Comparison of ENCODE assay signal across 18 cellular contexts in genomic region chr9:116027511-116027910, GRCh38.
DNase-seq lines count a peak whose midpoint lies in the region; ATAC-seq, FAIRE-seq and TF ChIP-seq lines count a peak whose summit lies in the region.
"Had no signal": no experiment of that assay in that cellular context is flagged by ENCODE, and none has a peak within 500 bp of the region (broad histone marks: within the 10 kb centered on the region; RNA-seq: fewer than 3 reads in every experiment).

No MANE protein-coding gene starts in this region.

- no peaks in the 10 kb centered on the region for H3K79me1 ChIP-seq in IMR-90 (ENCODE audit: low read depth in 1 of 2, low read length in 2 of 2)

- no CpG with 5 or more reads among the region's 1 CpG for WGBS in IMR-90 (ENCODE audit: extremely low coverage in 2 of 2, insufficient read length in 1 of 2), 2 experiments

- no peaks in the 10 kb centered on the region for H3K36me3 ChIP-seq in IMR-90 (ENCODE audit: control insufficient read depth, insufficient read depth, low read length)
- no peaks in the 10 kb centered on the region for H3K36me3 ChIP-seq in bronchial epithelial cell (ENCODE audit: control insufficient read depth, insufficient read depth, low read length)

- FAIRE-seq in bronchial epithelial cell (lab: Jason Lieb, UNC), result no peak

- H4K20me1 ChIP-seq in IMR-90 (ENCODE audit: insufficient read depth, low read length), result no peaks in the 10 kb centered on the region

- in situ Hi-C loops in IMR-90 (cut with MboI; ENCODE audit: low sequenced_read_pairs), result no loop called here

- H2BK15ac ChIP-seq in IMR-90 (ENCODE audit: low read depth, low read length), result peak overlapping the region; percentile 66; the same call in 1 of the 3 replicates

- peak overlapping the region; percentile 100 for H4K5ac ChIP-seq in IMR-90 (ENCODE audit: low read depth, low read length)

- peak overlapping the region; percentile 87; the same call in 1 of the 2 replicates for H3K4ac ChIP-seq in IMR-90 (ENCODE audit: low read depth, low read length)

- no peak overlapping the region for H3K4me3 ChIP-seq in AG10803 (ENCODE audit: low read length)
- H3K4me3 ChIP-seq in IMR-90 (ENCODE audit: insufficient read depth, low read depth, low read length), result no peak overlapping the region
- no peak overlapping the region for H3K4me3 ChIP-seq in bronchial epithelial cell (ENCODE audit: low read depth, low read length)

- no peak for TF ChIP-seq POLR2A in IMR-90 (IDR thresholded peaks at IDR 0.05; ENCODE audit: low read depth, low read length)

- H2AK9ac ChIP-seq in IMR-90 (replicated peaks; ENCODE audit: low read depth, low read length, poor library complexity), result no peak overlapping the region

- H3K23ac ChIP-seq in IMR-90 (ENCODE audit: low read depth, low read length), result peak overlapping the region; percentile 88; the same call in 1 of the 2 replicates

- peaks cover 5% of the 10 kb centered on the region for H3K4me1 ChIP-seq in IMR-90 (ENCODE audit: control insufficient read depth, insufficient read depth, low read length)

- peak; percentile 81 for DNase-seq in AG10803 (ENCODE audit: low read depth)
- DNase-seq in IMR-90, result peak; percentile 92
- peak; percentile 72 for DNase-seq in bronchial epithelial cell (ENCODE audit: low read depth)
- peak; percentile 72 for DNase-seq in myocyte (ENCODE audit: low read depth)
- DNase-seq in globus pallidus (ENCODE audit: low spot score), result no peak
- no peak for DNase-seq in epidermal melanocyte (ENCODE audit: insufficient read length, low spot score)
- DNase-seq: activated CD8-positive, alpha-beta memory T cell treated with anti-CD3 and anti-CD28 coated beads, Interleukin-2, amount 50 U/mL, for 4 hours; activated naive CD8-positive, alpha-beta T cell treated with anti-CD3 and anti-CD28 coated beads, Interleukin-2, amount 10 ng/mL, durations not matched to agents 7 days and 5 days; CD8-positive, alpha-beta T cell; effector CD8-positive, alpha-beta T cell; hypothalamus; NCI-H1436; NCI-H748 treated with DMSO at 0.1 percent for 48 hours; posterior cingulate gyrus; SIG-M5; stimulated activated CD4-positive, alpha-beta T cell treated with anti-CD3 and anti-CD28 coated beads, Interleukin-2, amount 100 ng/mL, for 24 hours had no signal

- dilution Hi-C loops in IMR-90 (cut with HindIII; ENCODE audit: low sequenced_read_pairs, unreplicated experiment), result no loop called here

- no peaks in the 10 kb centered on the region for H3K9me1 ChIP-seq in IMR-90 (ENCODE audit: insufficient read depth, low read length)

- peaks cover 11% of the 10 kb centered on the region for H3K9me3 ChIP-seq in IMR-90 (ENCODE audit: control insufficient read depth, insufficient read depth, low read length)

- no peak for TF ChIP-seq RAD21 in IMR-90 (IDR thresholded peaks at IDR 0.05; ENCODE audit: low read length)

- no peak overlapping the region for H2AK5ac ChIP-seq in IMR-90 (ENCODE audit: low read depth, low read length)

- peak overlapping the region; percentile 88 for H4K91ac ChIP-seq in IMR-90 (ENCODE audit: insufficient read depth, low read depth, low read length)

- H2BK5ac ChIP-seq in IMR-90 (ENCODE audit: low read depth, low read length, poor library complexity, severe bottlenecking), result peak overlapping the region; percentile 100

- peak overlapping the region; percentile 99 for H2BK120ac ChIP-seq in IMR-90 (ENCODE audit: low read depth, low read length)

- no peak for TF ChIP-seq CTCF in AG10803 (conservative IDR thresholded peaks at IDR 0.05; ENCODE audit: low read length)
- no peak for TF ChIP-seq CTCF in IMR-90 (conservative IDR thresholded peaks at IDR 0.05; ENCODE audit: low read depth, low read length)
- TF ChIP-seq CTCF in bronchial epithelial cell (IDR thresholded peaks at IDR 0.05; ENCODE audit: insufficient read depth, low read length, severe bottlenecking), result no peak

- ATAC-seq in IMR-90 (ENCODE audit: low read depth) (peak; percentile 95), HG02678 (IDR thresholded peaks at IDR 0.05; ENCODE audit: unreplicated experiment) (no peak), HG03378 (IDR thresholded peaks at IDR 0.05; ENCODE audit: unreplicated experiment) (no peak)
- ATAC-seq: CD8-positive, alpha-beta T cell had no signal

- CTCF ChIA-PET in IMR-90 (lab: Yijun Ruan, JAX), result interaction anchor here (1.0 kb wide), 1 partner anchor 125 kb away, joined by 3 read pairs; no protein-coding TSS in a partner anchor

- no peak overlapping the region; the same call in 1 of the 2 replicates for H3K4me2 ChIP-seq in IMR-90 (ENCODE audit: low read depth, low read length)

- intact Hi-C loops in IMR-90 (cut with micrococcal nuclease), result loop anchor here (1.0 to 5.0 kb wide), 2 partner anchors 125 to 435 kb away; no protein-coding TSS in a partner anchor

- H3K18ac ChIP-seq in IMR-90 (ENCODE audit: low read depth, low read length), result peak overlapping the region; percentile 100

- POLR2A ChIA-PET in IMR-90 (lab: Charles Lee; ENCODE audit: unreplicated experiment), result interaction anchor here (0.8 to 1.4 kb wide), 2 partner anchors 83 to 125 kb away, joined by 4 to 7 read pairs; no protein-coding TSS in a partner anchor

- peak overlapping the region; percentile 97 for H3K27ac ChIP-seq in IMR-90 (ENCODE audit: insufficient read depth, low read length)

- H3K56ac ChIP-seq in IMR-90 (ENCODE audit: extremely low read depth, insufficient read depth, low read length), result peak overlapping the region; percentile 49; the same call in 1 of the 2 replicates

- BruUV-seq in IMR-90 (replicated peaks; lab: Mats Ljungman, UMichigan), result no TSS peak

- peak overlapping the region; percentile 96 for H2BK20ac ChIP-seq in IMR-90 (ENCODE audit: low read depth, low read length)

- no peak overlapping the region for H2AFZ ChIP-seq in IMR-90 (replicated peaks; ENCODE audit: low read length, poor library complexity)

- H4K8ac ChIP-seq in IMR-90 (ENCODE audit: low read depth in 2 of 2, low read length in 2 of 2), result peak overlapping the region; percentile 86 to 93

- H3K14ac ChIP-seq in IMR-90 (replicated peaks; ENCODE audit: low read depth, low read length), result peak overlapping the region; percentile 97

- H3K27me3 ChIP-seq in IMR-90 (ENCODE audit: control insufficient read depth, insufficient read depth, low read length) (no peaks in the 10 kb centered on the region), bronchial epithelial cell (ENCODE audit: control insufficient read depth, insufficient read depth, low read length) (no peaks in the 10 kb centered on the region)

- H3K9ac ChIP-seq in IMR-90 (ENCODE audit: low read depth, low read length), result no peak overlapping the region

TF ChIP-seq in IMR-90, 13 proteins besides CTCF, POLR2A, EP300 and RAD21:
- TF ChIP-seq MXI1 (IDR thresholded peaks at IDR 0.05; ENCODE audit: borderline replicate concordance, low read depth, low read length), result no peak
- no peak for TF ChIP-seq ELK1 (IDR thresholded peaks at IDR 0.05; ENCODE audit: borderline replicate concordance, low read depth, low read length)
- peak; percentile 55 for TF ChIP-seq NFE2L2 (IDR thresholded peaks at IDR 0.05; ENCODE audit: low read depth, low read length)
- TF ChIP-seq CHD1 (IDR thresholded peaks at IDR 0.05; ENCODE audit: low read depth, low read length), result no peak
- TF ChIP-seq MAFK (IDR thresholded peaks at IDR 0.05; ENCODE audit: low read depth, low read length), result peak; percentile 44; the same call in 1 of the 2 replicates
- TF ChIP-seq FOS (IDR thresholded peaks at IDR 0.05; ENCODE audit: low read depth, low read length), result peak; percentile 96
- TF ChIP-seq BHLHE40 (IDR thresholded peaks at IDR 0.05; ENCODE audit: low read depth, low read length), result peak; percentile 7; the same call in 1 of the 2 replicates
- TF ChIP-seq USF2 (IDR thresholded peaks at IDR 0.05; ENCODE audit: low read depth, low read length), result no peak
- no peak for TF ChIP-seq RFX5 (IDR thresholded peaks at IDR 0.05; ENCODE audit: low read depth, low read length)
- TF ChIP-seq SMC3 (IDR thresholded peaks at IDR 0.05; ENCODE audit: low read depth, low read length), result no peak
- no peak for TF ChIP-seq CEBPB (IDR thresholded peaks at IDR 0.05; ENCODE audit: low read depth, low read length)
- TF ChIP-seq RCOR1 (IDR thresholded peaks at IDR 0.05; ENCODE audit: insufficient replicate concordance, low read length), result no peak
TF ChIP-seq in IMR-90: peak in this region for 4.

Comparison
In these comparisons a context has a peak if more than half of its experiments do, and no peak if none do; other contexts are left out.
1. DNase-seq: peak in AG10803 (single experiment), IMR-90 (single experiment), bronchial epithelial cell (single experiment) and myocyte (single experiment); none in globus pallidus (single experiment) and epidermal melanocyte (single experiment).